In the genomic region with DNA sequence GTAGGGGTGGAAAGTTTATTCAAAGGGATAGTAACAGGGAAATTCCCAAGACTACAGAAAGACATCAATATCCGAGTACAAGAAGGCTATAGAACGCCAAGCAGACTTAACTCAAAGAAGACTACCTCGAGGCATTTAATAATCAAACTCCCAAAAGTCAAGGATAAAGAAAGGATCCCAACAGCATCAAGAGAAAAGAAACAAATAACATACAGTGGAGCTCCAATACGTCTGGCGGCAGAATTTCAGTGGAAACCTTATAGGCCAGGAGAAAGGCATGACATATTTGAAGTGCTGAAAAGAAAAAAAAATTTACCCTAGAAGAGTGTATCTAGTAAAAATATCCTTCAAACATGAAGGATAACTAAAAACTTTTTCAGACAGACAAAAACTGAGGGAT, we compare ENCODE assay signal across 28 cellular contexts.
"Had no signal": no experiment of that assay in that cellular context is flagged by ENCODE, and none has a peak within 500 bp of the region (broad histone marks: within the 10 kb centered on the region; RNA-seq: fewer than 3 reads in every experiment).

No MANE protein-coding gene starts in this region.

- H3K4me1 ChIP-seq: stomach, suprapubic skin, testis, thyroid gland, tibial nerve, transverse colon, upper lobe of left lung, upper lobe of right lung, uterus, vagina had no signal

- H3K36me3 Mint-ChIP-seq: stimulated activated effector memory CD8-positive, alpha-beta T cell treated with anti-CD3 and anti-CD28 coated beads, Interleukin-12 subunit alpha, Interleukin-12 subunit beta, amount 100 ng/mL, for 72 hours had no signal

- DNase-seq: stimulated activated CD4-positive, alpha-beta T cell treated with anti-CD3 and anti-CD28 coated beads, Interleukin-2, amount 100 ng/mL, for 48 hours; stimulated activated CD4-positive, alpha-beta T cell treated with anti-CD3 and anti-CD28 coated beads, Interleukin-4, amount 100 ng/mL, for 1 hour; stimulated activated CD4-positive, alpha-beta T cell treated with anti-CD3 and anti-CD28 coated beads, Interleukin-4, amount 100 ng/mL, for 24 hours; stimulated activated CD4-positive, alpha-beta T cell treated with anti-CD3 and anti-CD28 coated beads, Interleukin-4, amount 100 ng/mL, for 4 hours; stimulated activated CD8-positive, alpha-beta memory T cell treated with anti-CD3 and anti-CD28 coated beads, Interleukin-4, amount 100 ng/mL, for 48 hours; stimulated activated naive B cell treated with anti-CD40 and anti-IgM and Interleukin-4, amounts not matched to agents 10 μg/mL and 1 μg/mL and 100 μg/mL, for 72 hours; stimulated activated naive CD4-positive, alpha-beta T cell; stimulated activated naive CD4-positive, alpha-beta T cell treated with Interleukin-2 at 50 U/mL for 16 hours; stimulated activated naive CD8-positive, alpha-beta T cell treated with anti-CD3 and anti-CD28 coated beads, Interleukin-15, amount 100 ng/mL, for 72 hours; stimulated activated naive CD8-positive, alpha-beta T cell treated with anti-CD3 and anti-CD28 coated beads, Interleukin-15, Interleukin-2, amounts not matched to agents 100 U/mL and 50 U/mL, for 24 hours; stomach; substantia nigra; testis; thyroid gland; tibial artery; transverse colon; trophoblast cell; upper lobe of left lung; upper lobe of right lung; uterus had no signal

- H3K4me3 Mint-ChIP-seq: stimulated activated effector memory CD8-positive, alpha-beta T cell treated with anti-CD3 and anti-CD28 coated beads, Interleukin-12 subunit alpha, Interleukin-12 subunit beta, amount 100 ng/mL, for 72 hours; stimulated activated memory B cell treated with anti-CD40 and anti-IgM and Interleukin-4, amounts not matched to agents 10 μg/mL and 1 μg/mL and 100 μg/mL, for 72 hours; stimulated activated naive B cell treated with anti-CD40 and anti-IgM and Interleukin-4, amounts not matched to agents 10 μg/mL and 1 μg/mL and 100 μg/mL, for 72 hours; stimulated activated naive CD8-positive, alpha-beta T cell treated with anti-CD3 and anti-CD28 coated beads, Interleukin-15, amount 100 ng/mL, for 72 hours; stimulated activated naive CD8-positive, alpha-beta T cell treated with anti-CD3 and anti-CD28 coated beads, Interleukin-15, Interleukin-2, amounts not matched to agents 100 ng/mL and 50 ng/mL, for 24 hours; type B pancreatic cell had no signal

- H3K36me3 ChIP-seq: suprapubic skin, thoracic aorta, thyroid gland, uterus, vagina had no signal

- H3K27ac Mint-ChIP-seq: stimulated activated effector memory CD8-positive, alpha-beta T cell treated with anti-CD3 and anti-CD28 coated beads, Interleukin-12 subunit alpha, Interleukin-12 subunit beta, amount 100 ng/mL, for 72 hours; stimulated activated memory B cell treated with anti-CD40 and anti-IgM and Interleukin-4, amounts not matched to agents 10 μg/mL and 1 μg/mL and 100 μg/mL, for 72 hours; stimulated activated naive B cell treated with anti-CD40 and anti-IgM and Interleukin-4, amounts not matched to agents 10 μg/mL and 1 μg/mL and 100 μg/mL, for 72 hours; stimulated activated naive CD8-positive, alpha-beta T cell treated with anti-CD3 and anti-CD28 coated beads, Interleukin-15, amount 100 ng/mL, for 72 hours; stimulated activated naive CD8-positive, alpha-beta T cell treated with anti-CD3 and anti-CD28 coated beads, Interleukin-15, Interleukin-2, amounts not matched to agents 100 ng/mL and 50 ng/mL, for 24 hours; type B pancreatic cell had no signal

- H3K4me3 ChIP-seq: stomach, suprapubic skin, testis, thoracic aorta, thyroid gland, tibial artery, tibial nerve, transverse colon, upper lobe of left lung, upper lobe of right lung, uterus, vagina had no signal

- H3K4me1 Mint-ChIP-seq: stimulated activated effector memory CD8-positive, alpha-beta T cell treated with anti-CD3 and anti-CD28 coated beads, Interleukin-12 subunit alpha, Interleukin-12 subunit beta, amount 100 ng/mL, for 72 hours; stimulated activated memory B cell treated with anti-CD40 and anti-IgM and Interleukin-4, amounts not matched to agents 10 μg/mL and 1 μg/mL and 100 μg/mL, for 72 hours; stimulated activated naive B cell treated with anti-CD40 and anti-IgM and Interleukin-4, amounts not matched to agents 10 μg/mL and 1 μg/mL and 100 μg/mL, for 72 hours; stimulated activated naive CD8-positive, alpha-beta T cell treated with anti-CD3 and anti-CD28 coated beads, Interleukin-15, amount 100 ng/mL, for 72 hours had no signal

- ATAC-seq: stimulated activated effector memory CD8-positive, alpha-beta T cell treated with anti-CD3 and anti-CD28 coated beads, Interleukin-12 subunit alpha, Interleukin-12 subunit beta, amount 100 ng/mL, for 72 hours; stimulated activated memory B cell treated with anti-CD40 and anti-IgM and Interleukin-4, amounts not matched to agents 10 μg/mL and 1 μg/mL and 100 μg/mL, for 72 hours; stimulated activated naive B cell treated with anti-CD40 and anti-IgM and Interleukin-4, amounts not matched to agents 10 μg/mL and 1 μg/mL and 100 μg/mL, for 72 hours; stimulated activated naive CD8-positive, alpha-beta T cell treated with anti-CD3 and anti-CD28 coated beads, Interleukin-15, amount 100 ng/mL, for 72 hours; stimulated activated naive CD8-positive, alpha-beta T cell treated with anti-CD3 and anti-CD28 coated beads, Interleukin-15, Interleukin-2, amounts not matched to agents 100 U/mL and 50 U/mL, for 24 hours; upper lobe of right lung had no signal

- H3K9me3 ChIP-seq: suprapubic skin, testis, thyroid gland, upper lobe of right lung had no signal

- H3K27ac ChIP-seq: stomach, suprapubic skin, testis, thoracic aorta, thyroid gland, tibial artery, tibial nerve, transverse colon, upper lobe of left lung, upper lobe of right lung, uterus, vagina had no signal

- H3K27me3 Mint-ChIP-seq: stimulated activated memory B cell treated with anti-CD40 and anti-IgM and Interleukin-4, amounts not matched to agents 10 μg/mL and 1 μg/mL and 100 μg/mL, for 72 hours; stimulated activated naive CD8-positive, alpha-beta T cell treated with anti-CD3 and anti-CD28 coated beads, Interleukin-15, amount 100 ng/mL, for 72 hours; stimulated activated naive CD8-positive, alpha-beta T cell treated with anti-CD3 and anti-CD28 coated beads, Interleukin-15, Interleukin-2, amounts not matched to agents 100 ng/mL and 50 ng/mL, for 24 hours; type B pancreatic cell had no signal
